21 cellular contexts compared by ENCODE assay signal in the genomic region with DNA sequence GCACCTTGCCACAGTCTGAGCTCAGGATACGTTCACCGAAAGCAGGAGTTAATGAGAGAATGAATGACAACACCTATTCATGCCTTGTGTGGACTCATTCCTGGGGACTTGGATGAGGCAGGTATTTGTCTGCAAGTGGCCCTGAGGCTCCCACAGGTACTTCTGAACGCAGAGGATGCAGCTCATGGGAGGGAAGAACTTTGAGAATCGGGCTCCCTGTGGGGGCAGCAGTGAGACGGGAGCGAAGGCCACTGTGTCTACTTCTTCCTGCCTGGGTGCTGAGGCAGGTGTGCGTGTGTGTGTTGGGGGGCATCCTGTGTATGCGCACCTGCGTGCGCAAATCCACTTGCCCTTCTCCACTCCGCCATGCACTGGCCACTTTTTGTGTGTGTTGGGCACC. TPM values are rescaled to one million over a fixed set of nuclear protein-coding genes. Genes with fewer than 3 reads are reported as not detected.
A peak's percentile ranks its signal among the peaks of the same experiment; 100 is the strongest.
DNase-seq lines count a peak whose midpoint lies in the region; FAIRE-seq and TF ChIP-seq lines count a peak whose summit lies in the region.
"Had no signal": no experiment of that assay in that cellular context is flagged by ENCODE, and none has a peak within 500 bp of the region (broad histone marks: within the 10 kb centered on the region; RNA-seq: fewer than 3 reads in every experiment).

No MANE protein-coding gene starts in this region.

- no peak overlapping the region for H2BK5ac ChIP-seq in H1 (ENCODE audit: low read depth, low read length)

- no peaks in the 10 kb centered on the region for H3K4me1 Mint-ChIP-seq in activated T-cell treated with anti-CD3 and anti-CD28 coated beads, Interleukin-2, amount 50 U/mL, for 24 hours (ENCODE audit: low read depth)

- no peaks in the 10 kb centered on the region for H3K23me2 ChIP-seq in H1 (ENCODE audit: low read depth, low read length)

- H4K20me1 ChIP-seq in BLaER1 (no peaks in the 10 kb centered on the region), Loucy (ENCODE audit: insufficient read depth, low read length, poor library complexity, severe bottlenecking) (no peaks in the 10 kb centered on the region), H1 (replicated peaks in 1 of 2; ENCODE audit: control insufficient read depth in 1 of 2, insufficient read depth in 2 of 2, low read length in 2 of 2) (no peaks in the 10 kb centered on the region)

- DNase-seq in H1 (ENCODE audit: low read depth in 1 of 2, low spot score in 2 of 2) (peak in 1 of 2 experiments; percentile 54), inferior parietal cortex (ENCODE audit: extremely low spot score) (no peak)
- DNase-seq in effector memory CD4-positive, alpha-beta T cell: no peak
- no peak for DNase-seq in activated naive CD4-positive, alpha-beta T cell treated with anti-CD3 and anti-CD28 coated beads, Interleukin-2, amount 50 U/mL, for 16 hours
- DNase-seq in activated T-cell treated with anti-CD3 and anti-CD28 coated beads, Interleukin-2, amount 50 U/mL, for 24 hours: no peak
- DNase-seq: activated CD4-positive, alpha-beta memory T cell treated with anti-CD3 and anti-CD28 coated beads, Interleukin-2, amount 10 ng/mL, durations not matched to agents 7 days and 5 days; activated CD4-positive, CD25-positive, alpha-beta regulatory T cell; dermis blood vessel endothelial cell; naive thymus-derived CD4-positive, alpha-beta T cell; NCI-H1417; NCI-H2107; NCI-H446 treated with DMSO at 0.1 percent for 48 hours; retina; upper lobe of right lung had no signal

- no peak overlapping the region for H2AK5ac ChIP-seq in H1 (ENCODE audit: low read depth, low read length)

- no peak overlapping the region for H2AFZ ChIP-seq in Loucy (ENCODE audit: low read length)
- no peak overlapping the region for H2AFZ ChIP-seq in H1 (ENCODE audit: low read length)

- WGBS in H1 (ENCODE audit: extremely low coverage in 1 of 2, insufficient coverage in 1 of 2, insufficient read length in 1 of 2, insufficient replicate concordance in 2 of 2, low coverage in 1 of 2, low lambda C conversion rate in 2 of 2, missing lambda C conversion rate in 1 of 2), 2 experiments: 79% methylated on average over 11 of the region's 11 CpGs; no CpG with 5 or more reads in 1 of the 2 experiments

- no peaks in the 10 kb centered on the region for H3K79me2 ChIP-seq in Loucy (ENCODE audit: insufficient read depth, low read length)
- H3K79me2 ChIP-seq in H1 (ENCODE audit: control insufficient read depth in 1 of 2, insufficient read depth in 2 of 2, low read length in 2 of 2): no peaks in the 10 kb centered on the region

- CTCF ChIA-PET in H1 (lab: Charles Lee; ENCODE audit: partially characterized antibody): interaction anchor here (0.6 to 15.2 kb wide), 22 partner anchors 9 to 637 kb away, joined by 3 to 236 read pairs (median 4); no protein-coding TSS in a partner anchor

- H3K79me1 ChIP-seq in H1 (ENCODE audit: low read depth, low read length): no peaks in the 10 kb centered on the region; the same call in 1 of the 2 replicates

- H4K5ac ChIP-seq in H1 (ENCODE audit: insufficient read length, low read depth, low read length): no peak overlapping the region

- TF ChIP-seq EP300 in H1 (IDR thresholded peaks at IDR 0.05; ENCODE audit: borderline replicate concordance in 1 of 2, low read depth in 2 of 2, low read length in 2 of 2): no peak

- H3K9me2 ChIP-seq in Loucy (replicated peaks; ENCODE audit: low read depth, low read length): no peaks in the 10 kb centered on the region

- H3K14ac ChIP-seq in H1 (ENCODE audit: insufficient read length): no peak overlapping the region

- H3K9me3 ChIP-seq in BLaER1: no peaks in the 10 kb centered on the region
- H3K9me3 ChIP-seq in Loucy (ENCODE audit: insufficient read depth, low read depth, low read length): no peaks in the 10 kb centered on the region
- no peaks in the 10 kb centered on the region for H3K9me3 ChIP-seq in H1 (ENCODE audit: insufficient read depth in 2 of 2, low read depth in 1 of 2, low read length in 1 of 2)
- H3K9me3 ChIP-seq in effector memory CD4-positive, alpha-beta T cell (ENCODE audit: control insufficient read depth, low read length): no peaks in the 10 kb centered on the region
- H3K9me3 ChIP-seq: upper lobe of right lung had no signal

- H2BK15ac ChIP-seq in H1 (ENCODE audit: low read length): no peak overlapping the region; the same call in 1 of the 2 replicates

- peak; percentile 50 for TF ChIP-seq CTCF in GM12873 (IDR thresholded peaks at IDR 0.05; ENCODE audit: insufficient read depth, low read depth, low read length, missing control alignments)
- peak; percentile 57 for TF ChIP-seq CTCF in Loucy (conservative IDR thresholded peaks at IDR 0.05; ENCODE audit: low read length)
- peak in 2 of 3 experiments; percentile 30 to 52; a peak in 3 of 4 replicates for TF ChIP-seq CTCF in H1 (IDR thresholded peaks at IDR 0.05; ENCODE audit: control extremely low read depth in 1 of 3, insufficient read depth in 1 of 3, low read depth in 1 of 3, low read length in 3 of 3)

- H3K18ac ChIP-seq in H1 (ENCODE audit: extremely low read depth, low read length): no peak overlapping the region

- H3K27ac ChIP-seq in BLaER1: peak overlapping the region; percentile 85; the same call in 1 of the 2 replicates
- no peak overlapping the region for H3K27ac ChIP-seq in H1 (ENCODE audit: low read depth, low read length)
- no peak overlapping the region for H3K27ac ChIP-seq in effector memory CD4-positive, alpha-beta T cell (ENCODE audit: insufficient read depth, low read length, poor library complexity, severe bottlenecking)
- H3K27ac ChIP-seq: cardiac muscle cell, upper lobe of right lung had no signal

- H3K4me3 ChIP-seq in BLaER1: no peak overlapping the region
- no peak overlapping the region for H3K4me3 ChIP-seq in Loucy (ENCODE audit: low read length, poor library complexity, severe bottlenecking)
- H3K4me3 ChIP-seq in H1 (ENCODE audit: extremely low read depth in 1 of 4, insufficient read depth in 2 of 4, low read depth in 3 of 4, low read length in 4 of 4): no peak overlapping the region
- no peak overlapping the region for H3K4me3 ChIP-seq in effector memory CD4-positive, alpha-beta T cell (ENCODE audit: insufficient read depth, low read depth, low read length, poor library complexity, severe bottlenecking)
- H3K4me3 ChIP-seq: cardiac muscle cell, upper lobe of right lung had no signal

- H3K9ac ChIP-seq in BLaER1 (no peak overlapping the region), Loucy (ENCODE audit: low read depth, low read length, poor library complexity, severe bottlenecking) (no peak overlapping the region), H1 (replicated peaks in 1 of 4; ENCODE audit: extremely low read depth in 1 of 4, low read depth in 3 of 4, low read length in 3 of 4) (no peak overlapping the region)

- H3K23ac ChIP-seq in H1 (ENCODE audit: insufficient read length): no peak overlapping the region

- TF ChIP-seq POLR2A in H1 (IDR thresholded peaks at IDR 0.05; ENCODE audit: control extremely low read depth in 1 of 2, low read depth in 2 of 2, low read length in 2 of 2): no peak

- no peak overlapping the region for H3K4me3 Mint-ChIP-seq in activated T-cell treated with anti-CD3 and anti-CD28 coated beads, Interleukin-2, amount 50 U/mL, for 24 hours
- H3K4me3 Mint-ChIP-seq: activated CD4-positive, alpha-beta memory T cell treated with anti-CD3 and anti-CD28 coated beads, Interleukin-2, amount 10 ng/mL, durations not matched to agents 7 days and 5 days; naive thymus-derived CD4-positive, alpha-beta T cell had no signal

- H3K4ac ChIP-seq in H1 (replicated peaks; ENCODE audit: insufficient read length, low read depth, low read length): no peak overlapping the region

- no peaks in the 10 kb centered on the region for H3K36me3 ChIP-seq in BLaER1
- H3K36me3 ChIP-seq in Loucy (ENCODE audit: insufficient read depth, low read length): no peaks in the 10 kb centered on the region
- no peaks in the 10 kb centered on the region for H3K36me3 ChIP-seq in H1 (ENCODE audit: control insufficient read depth in 2 of 4, insufficient read depth in 4 of 4, low read length in 3 of 4)
- no peaks in the 10 kb centered on the region for H3K36me3 ChIP-seq in effector memory CD4-positive, alpha-beta T cell (ENCODE audit: control insufficient read depth, insufficient read depth, low read length)
- H3K36me3 ChIP-seq: cardiac muscle cell, upper lobe of right lung had no signal

- POLR2A ChIA-PET in H1 (lab: Charles Lee; ENCODE audit: partially characterized antibody): interaction anchor here (1.3 kb wide), 1 partner anchor 15 kb away, joined by 3 read pairs; no protein-coding TSS in a partner anchor

- H3K27me3 Mint-ChIP-seq in activated T-cell treated with anti-CD3 and anti-CD28 coated beads, Interleukin-2, amount 50 U/mL, for 24 hours: peaks cover 28% of the 10 kb centered on the region

- H3K4me2 ChIP-seq in BLaER1 (peak overlapping the region; percentile 81), Loucy (ENCODE audit: low read depth, low read length, poor library complexity, severe bottlenecking) (no peak overlapping the region), H1 (ENCODE audit: insufficient read depth in 1 of 2, low read depth in 2 of 2, low read length in 2 of 2) (no peak overlapping the region)

- no peak overlapping the region for H4K91ac ChIP-seq in H1 (replicated peaks; ENCODE audit: insufficient read length, low read length)

- peaks cover 97% of the 10 kb centered on the region for H3K4me1 ChIP-seq in BLaER1
- H3K4me1 ChIP-seq in Loucy (ENCODE audit: insufficient read depth, low read length, poor library complexity, severe bottlenecking): peaks cover 23% of the 10 kb centered on the region
- H3K4me1 ChIP-seq in H1 (replicated peaks in 1 of 4; ENCODE audit: control insufficient read depth in 3 of 4, insufficient read depth in 4 of 4, low read length in 3 of 4): peaks cover 0 to 6% (median 1%) of the 10 kb centered on the region in 4 experiments; a peak in 3 of 7 replicates
- no peaks in the 10 kb centered on the region for H3K4me1 ChIP-seq in effector memory CD4-positive, alpha-beta T cell (ENCODE audit: control insufficient read depth, insufficient read depth, low read length, poor library complexity, severe bottlenecking)
- H3K4me1 ChIP-seq: upper lobe of right lung had no signal

- H3K56ac ChIP-seq in H1 (replicated peaks; ENCODE audit: insufficient read length, low read depth, low read length): no peak overlapping the region

- no peak overlapping the region for H4K8ac ChIP-seq in H1 (ENCODE audit: extremely low read depth, insufficient read depth, low read length)

- H3K36me3 Mint-ChIP-seq in activated T-cell treated with anti-CD3 and anti-CD28 coated beads, Interleukin-2, amount 50 U/mL, for 24 hours (ENCODE audit: low read depth): no peaks in the 10 kb centered on the region
- H3K36me3 Mint-ChIP-seq: naive thymus-derived CD4-positive, alpha-beta T cell had no signal

- no peaks in the 10 kb centered on the region for H3K9me3 Mint-ChIP-seq in activated T-cell treated with anti-CD3 and anti-CD28 coated beads, Interleukin-2, amount 50 U/mL, for 24 hours
- H3K9me3 Mint-ChIP-seq: activated CD4-positive, alpha-beta memory T cell treated with anti-CD3 and anti-CD28 coated beads, Interleukin-2, amount 10 ng/mL, durations not matched to agents 7 days and 5 days; naive thymus-derived CD4-positive, alpha-beta T cell had no signal

- no peak for FAIRE-seq in H1 (lab: Jason Lieb, UNC)
- FAIRE-seq: GM12891, GM19239, RCC 7860 had no signal

- no peaks in the 10 kb centered on the region for H3K27me3 ChIP-seq in BLaER1
- H3K27me3 ChIP-seq in Loucy (ENCODE audit: insufficient read depth, low read length, poor library complexity, severe bottlenecking): peaks cover 22% of the 10 kb centered on the region
- no peaks in the 10 kb centered on the region for H3K27me3 ChIP-seq in H1 (replicated peaks in 1 of 4; ENCODE audit: control insufficient read depth in 3 of 4, extremely low read depth in 1 of 4, insufficient read depth in 3 of 4, low read length in 3 of 4)
- no peaks in the 10 kb centered on the region for H3K27me3 ChIP-seq in effector memory CD4-positive, alpha-beta T cell (replicated peaks; ENCODE audit: control insufficient read depth, insufficient read depth, low read length, poor library complexity, severe bottlenecking)
- H3K27me3 ChIP-seq: cardiac muscle cell, upper lobe of right lung had no signal

- H2BK20ac ChIP-seq in H1 (ENCODE audit: low read length): no peak overlapping the region

- H2BK120ac ChIP-seq in H1 (replicated peaks; ENCODE audit: low read depth, low read length): no peak overlapping the region

- H2BK12ac ChIP-seq in H1 (ENCODE audit: low read depth, low read length): no peak overlapping the region

- no peak overlapping the region for H3K27ac Mint-ChIP-seq in activated T-cell treated with anti-CD3 and anti-CD28 coated beads, Interleukin-2, amount 50 U/mL, for 24 hours
- H3K27ac Mint-ChIP-seq: activated CD4-positive, alpha-beta memory T cell treated with anti-CD3 and anti-CD28 coated beads, Interleukin-2, amount 10 ng/mL, durations not matched to agents 7 days and 5 days; naive thymus-derived CD4-positive, alpha-beta T cell had no signal

- no peaks in the 10 kb centered on the region for H3F3A ChIP-seq in Loucy (ENCODE audit: low read depth)

- no peak for TF ChIP-seq RAD21 in H1 (IDR thresholded peaks at IDR 0.05 in 1 of 2, conservative IDR thresholded peaks at IDR 0.05 in 1 of 2; ENCODE audit: low read depth in 2 of 2, low read length in 2 of 2)

RNA-seq across cellular contexts. Expression of gene PTPN3, which starts 42.2 kb away (rescaled TPM):
- total RNA-seq in H1 (2021; fragmentation: NEBNext Ultra II Directional; extraction: Animal tissue kit (Norgen Biotek cat#: 25700)): 3.7 TPM in 2 replicates
- polyA plus RNA-seq in H1 (2011; rRNA removed): 2.0 and 2.9 TPM in 2 replicates
- polyA plus RNA-seq in H1 (2011; cell fraction: cytosol; rRNA removed): 2.7 TPM
- 3.7 TPM for polyA plus RNA-seq in H1 (2011; cell fraction: nucleus; rRNA removed)
- 2.3 to 3.2 TPM (median 2.7 TPM) in 4 replicates for polyA plus RNA-seq in H1 (2012, experiment 1 of 2)
- 0.28 TPM for polyA plus RNA-seq in H1 (2012, experiment 2 of 2)
- polyA plus RNA-seq in H1 (2013, experiment 1 of 2): 1.9 TPM
- 1.8 TPM for polyA plus RNA-seq in H1 (2013, experiment 2 of 2)
- 4.6 and 5.2 TPM in 2 replicates for polyA minus RNA-seq in H1 (2011; rRNA and poly(A)+ RNA removed)
- polyA minus RNA-seq in H1 (2011; cell fraction: cytosol; rRNA and poly(A)+ RNA removed): 1.3 TPM
- polyA minus RNA-seq in H1 (2011; cell fraction: nucleus; rRNA and poly(A)+ RNA removed): 5.7 TPM
- polyA plus RNA-seq: naive thymus-derived CD4-positive, alpha-beta T cell had no signal
